Comparison of ENCODE assay signal across 19 cellular contexts in the genomic region with DNA sequence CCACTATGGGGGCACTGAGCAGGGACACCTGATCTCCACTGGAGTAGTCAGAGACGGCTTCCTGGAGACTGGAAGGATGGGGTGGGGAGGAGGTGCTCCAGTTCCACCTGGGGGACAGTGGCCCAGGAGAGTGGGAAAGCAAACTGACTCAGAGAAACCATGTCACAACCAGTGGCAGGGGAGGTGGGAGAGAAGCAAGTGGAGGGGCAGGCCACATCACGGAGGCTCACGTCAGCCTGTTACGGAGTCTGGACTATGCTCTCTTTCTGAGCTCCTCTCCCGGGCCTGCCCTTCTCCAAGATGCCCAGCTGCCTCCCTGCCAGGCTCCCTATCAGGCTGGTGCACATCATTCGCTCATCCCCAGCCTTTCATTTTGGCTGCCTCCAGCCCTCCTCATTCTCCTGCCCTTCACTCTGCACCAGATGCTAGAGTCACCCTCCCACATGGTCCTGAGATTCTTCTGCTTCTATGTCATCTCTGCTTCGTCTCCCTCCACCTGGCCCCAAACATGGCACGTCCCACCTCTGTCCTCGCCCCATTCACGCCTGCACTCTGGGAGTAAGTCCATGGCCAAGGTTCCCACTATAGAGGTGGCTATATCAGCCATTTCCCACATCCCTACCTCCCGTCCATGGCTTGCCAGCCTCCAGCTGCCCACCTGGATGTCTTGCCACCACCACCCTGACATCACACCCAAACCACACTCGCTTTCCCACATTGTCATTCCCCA.
"Had no signal": no experiment of that assay in that cellular context is flagged by ENCODE, and none has a peak within 500 bp of the region (broad histone marks: within the 10 kb centered on the region; RNA-seq: fewer than 3 reads in every experiment).

No MANE protein-coding gene starts in this region.

- H3K9me3 Mint-ChIP-seq: activated naive CD4-positive, alpha-beta T cell treated with anti-CD3 and anti-CD28 coated beads, Interleukin-2, amount 50 U/mL, for 72 hours; activated T-helper 1 cell treated with anti-CD3 and anti-CD28 coated beads, Interleukin-12 subunit alpha, Interleukin-12 subunit beta, Interleukin-2, Interleukin-4 antibody, amounts not matched to agents 30 ng/mL and 10 ng/mL and 1 ng/mL, durations not matched to agents 14 hours and 24 hours and 36 hours; nephron; stimulated activated memory B cell treated with anti-CD40 and anti-IgM and Interleukin-4, amounts not matched to agents 10 μg/mL and 1 μg/mL and 100 μg/mL, for 72 hours; T-helper 2 cell treated with Interferon-gamma antibody and Interleukin-4, amounts not matched to agents 5 μg/mL and 100 μg/mL, for 36 hours had no signal

- H3K27ac Mint-ChIP-seq: activated T-helper 1 cell treated with anti-CD3 and anti-CD28 coated beads, Interleukin-12 subunit alpha, Interleukin-12 subunit beta, Interleukin-2, Interleukin-4 antibody, amounts not matched to agents 30 ng/mL and 10 ng/mL and 1 ng/mL, durations not matched to agents 14 hours and 24 hours and 36 hours; nephron; stimulated activated memory B cell treated with anti-CD40 and anti-IgM and Interleukin-4, amounts not matched to agents 10 μg/mL and 1 μg/mL and 100 μg/mL, for 72 hours; T-helper 2 cell treated with Interferon-gamma antibody and Interleukin-4, amounts not matched to agents 5 μg/mL and 100 μg/mL, for 36 hours had no signal

- H3K4me1 ChIP-seq: psoas muscle, right lobe of liver had no signal

- H3K27ac ChIP-seq: body of pancreas, hepatocyte, psoas muscle, right lobe of liver, SK-N-MC had no signal

- H3K27me3 ChIP-seq: body of pancreas, hepatocyte, right lobe of liver had no signal

- H3K9me3 ChIP-seq: body of pancreas, psoas muscle, right lobe of liver, thoracic aorta had no signal

- H3K4me3 ChIP-seq: body of pancreas, hepatocyte, psoas muscle, right lobe of liver, SK-N-MC, smooth muscle cell, thoracic aorta had no signal

- H3K4me1 Mint-ChIP-seq: stimulated activated memory B cell treated with anti-CD40 and anti-IgM and Interleukin-4, amounts not matched to agents 10 μg/mL and 1 μg/mL and 100 μg/mL, for 72 hours had no signal

- H3K36me3 ChIP-seq: right lobe of liver had no signal

- H3K4me3 Mint-ChIP-seq: activated T-helper 1 cell treated with anti-CD3 and anti-CD28 coated beads, Interleukin-12 subunit alpha, Interleukin-12 subunit beta, Interleukin-2, Interleukin-4 antibody, amounts not matched to agents 30 ng/mL and 10 ng/mL and 1 ng/mL, durations not matched to agents 14 hours and 24 hours and 36 hours; nephron; stimulated activated memory B cell treated with anti-CD40 and anti-IgM and Interleukin-4, amounts not matched to agents 10 μg/mL and 1 μg/mL and 100 μg/mL, for 72 hours; T-helper 2 cell treated with Interferon-gamma antibody and Interleukin-4, amounts not matched to agents 5 μg/mL and 100 μg/mL, for 36 hours had no signal

- ATAC-seq: body of pancreas; psoas muscle; right lobe of liver; stimulated activated memory B cell treated with anti-CD40 and anti-IgM and Interleukin-4, amounts not matched to agents 10 μg/mL and 1 μg/mL and 100 μg/mL, for 72 hours had no signal

- H3K36me3 Mint-ChIP-seq: activated naive CD4-positive, alpha-beta T cell treated with anti-CD3 and anti-CD28 coated beads, Interleukin-2, amount 50 U/mL, for 72 hours; stimulated activated memory B cell treated with anti-CD40 and anti-IgM and Interleukin-4, amounts not matched to agents 10 μg/mL and 1 μg/mL and 100 μg/mL, for 72 hours had no signal

- DNase-seq: activated CD4-positive, alpha-beta T cell treated with anti-CD3 and anti-CD28 coated beads, Interleukin-2, amount 50 U/mL, for 4 hours; activated gamma-delta T cell treated with Interleukin-2 at 50 U/mL for 16 hours; amygdala; erythroblast; mammary epithelial cell; midbrain; psoas muscle; right lobe of liver; stimulated activated CD4-positive, alpha-beta T cell treated with anti-CD3 and anti-CD28 coated beads, Interleukin-4, amount 100 ng/mL, for 24 hours had no signal
